ENCODE assay signal across 13 cellular contexts in the genomic region with DNA sequence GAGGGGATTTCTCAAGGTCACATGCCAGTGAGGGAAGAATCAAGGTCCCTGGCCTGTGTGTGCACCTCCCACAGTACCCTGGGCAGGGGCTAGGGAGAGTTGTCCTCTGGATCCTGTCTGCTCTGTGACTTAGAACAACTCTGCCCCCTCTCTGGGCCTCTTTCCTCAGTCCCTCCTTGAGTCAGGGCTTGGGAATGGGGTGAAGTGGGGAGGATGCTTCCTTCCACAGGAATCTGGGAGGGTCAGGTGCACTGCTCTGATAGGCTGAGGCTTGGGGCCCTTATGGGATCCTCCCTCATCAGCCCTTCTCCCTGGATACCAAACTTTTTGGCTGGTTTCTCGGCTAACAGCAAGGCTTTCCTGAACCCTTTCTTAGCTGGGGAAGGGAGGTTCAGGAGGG. TPM values are rescaled to one million over a fixed set of nuclear protein-coding genes. Genes with fewer than 3 reads are reported as not detected.
DNase-seq lines count a peak whose midpoint lies in the region; ATAC-seq, FAIRE-seq and TF ChIP-seq lines count a peak whose summit lies in the region.
"Had no signal": no experiment of that assay in that cellular context is flagged by ENCODE, and none has a peak within 500 bp of the region (broad histone marks: within the 10 kb centered on the region; RNA-seq: fewer than 3 reads in every experiment).

No MANE protein-coding gene starts in this region.

- ATAC-seq in upper lobe of right lung: peak; percentile 10
- no peak for ATAC-seq in GM18873 (IDR thresholded peaks at IDR 0.05; ENCODE audit: low FRiP score, unreplicated experiment)
- ATAC-seq: activated T-helper 17 cell treated with anti-CD3 and anti-CD28 coated beads, Interleukin-2, amount 50 U/mL, for 72 hours; sciatic nerve had no signal

- H3K27me3 Mint-ChIP-seq in activated CD4-positive, alpha-beta T cell treated with anti-CD3 and anti-CD28 coated beads, Interleukin-2, amount 10 ng/mL, durations not matched to agents 24 days and 14 days: peaks cover 48% of the 10 kb centered on the region
- H3K27me3 Mint-ChIP-seq in astrocyte (ENCODE audit: low read depth, unreplicated experiment): no peaks in the 10 kb centered on the region

- intact Hi-C loops in activated CD4-positive, alpha-beta T cell treated with anti-CD3 and anti-CD28 coated beads, Interleukin-2, amount 10 ng/mL, durations not matched to agents 24 days and 14 days (cut with micrococcal nuclease): loop anchor here (5.0 kb wide), 1 partner anchor 51 kb away; no protein-coding TSS in a partner anchor
- intact Hi-C loops in upper lobe of right lung (cut with DNase I) (no loop called here), colonic mucosa (cut with DNase I) (loop anchor here (2.0 to 5.0 kb wide), 2 partner anchors 41 to 101 kb away; no protein-coding TSS in a partner anchor)

- H3K9me3 Mint-ChIP-seq in activated CD4-positive, alpha-beta T cell treated with anti-CD3 and anti-CD28 coated beads, Interleukin-2, amount 10 ng/mL, durations not matched to agents 24 days and 14 days: no peaks in the 10 kb centered on the region
- no peaks in the 10 kb centered on the region for H3K9me3 Mint-ChIP-seq in astrocyte (ENCODE audit: unreplicated experiment)
- H3K9me3 Mint-ChIP-seq: activated T-helper 17 cell treated with anti-CD3 and anti-CD28 coated beads, Interleukin-2, amount 50 U/mL, for 72 hours had no signal

- H3K4me1 ChIP-seq in astrocyte (ENCODE audit: insufficient read depth, low read length) (peaks cover 63% of the 10 kb centered on the region), hepatocyte (ENCODE audit: insufficient read depth) (peaks cover 62% of the 10 kb centered on the region), upper lobe of right lung (peaks cover 52% of the 10 kb centered on the region), colonic mucosa (peaks cover 4% of the 10 kb centered on the region)

- DNase-seq in activated CD4-positive, alpha-beta T cell treated with anti-CD3 and anti-CD28 coated beads, Interleukin-2, amount 10 ng/mL, durations not matched to agents 24 days and 14 days: peak; percentile 59
- DNase-seq in activated CD4-positive, alpha-beta T cell treated with anti-CD3 and anti-CD28 coated beads for 1 hour: no peak
- DNase-seq in astrocyte (ENCODE audit: low read depth) (no peak), hepatocyte (ENCODE audit: low spot score) (no peak), upper lobe of right lung (no peak), colonic mucosa (no peak)
- DNase-seq in activated CD8-positive, alpha-beta memory T cell treated with anti-CD3 and anti-CD28 coated beads, Interleukin-2, amount 50 U/mL, for 48 hours: no peak
- DNase-seq: NCI-H2029, OCI-M1 had no signal

- no peak overlapping the region for H3K9ac ChIP-seq in astrocyte (ENCODE audit: low read length)
- H3K9ac ChIP-seq in colonic mucosa (ENCODE audit: low read depth in 2 of 2, low read length in 2 of 2): no peak overlapping the region

- peaks cover 11% of the 10 kb centered on the region for H3K79me2 ChIP-seq in astrocyte (ENCODE audit: insufficient read depth, low read length)
- peaks cover 36% of the 10 kb centered on the region for H3K79me2 ChIP-seq in hepatocyte

- TF ChIP-seq CTCF in astrocyte (IDR thresholded peaks at IDR 0.05; ENCODE audit: insufficient read depth, low read depth, low read length) (no peak), hepatocyte (IDR thresholded peaks at IDR 0.05; ENCODE audit: poor library complexity) (no peak), upper lobe of right lung (IDR thresholded peaks at IDR 0.05) (no peak), colonic mucosa (IDR thresholded peaks at IDR 0.05) (no peak)

- no peaks in the 10 kb centered on the region for H3K9me2 ChIP-seq in hepatocyte (replicated peaks; ENCODE audit: insufficient read depth)

- H3K4me3 ChIP-seq in astrocyte (ENCODE audit: insufficient read depth, low read depth, low read length): no peak overlapping the region
- no peak overlapping the region for H3K4me3 ChIP-seq in hepatocyte
- H3K4me3 ChIP-seq in upper lobe of right lung: no peak overlapping the region
- H3K4me3 ChIP-seq in colonic mucosa: no peak overlapping the region

- H3K27me3 ChIP-seq in astrocyte (ENCODE audit: insufficient read depth, low read length) (no peaks in the 10 kb centered on the region), hepatocyte (no peaks in the 10 kb centered on the region), upper lobe of right lung (peaks cover 21% of the 10 kb centered on the region), colonic mucosa (peaks cover 44% of the 10 kb centered on the region)

- WGBS in hepatocyte (ENCODE audit: low lambda C conversion rate, missing lambda C conversion rate): 83% methylated on average over 1 of the region's 1 CpG

- H3K4me1 Mint-ChIP-seq in activated CD4-positive, alpha-beta T cell treated with anti-CD3 and anti-CD28 coated beads, Interleukin-2, amount 10 ng/mL, durations not matched to agents 24 days and 14 days: peaks cover 21% of the 10 kb centered on the region
- H3K4me1 Mint-ChIP-seq in astrocyte (ENCODE audit: low read depth, unreplicated experiment): peaks cover 57% of the 10 kb centered on the region

- no peak overlapping the region for H3K27ac Mint-ChIP-seq in activated CD4-positive, alpha-beta T cell treated with anti-CD3 and anti-CD28 coated beads, Interleukin-2, amount 10 ng/mL, durations not matched to agents 24 days and 14 days
- peak overlapping the region; percentile 41 for H3K27ac Mint-ChIP-seq in astrocyte (ENCODE audit: unreplicated experiment)
- H3K27ac Mint-ChIP-seq: activated T-helper 17 cell treated with anti-CD3 and anti-CD28 coated beads, Interleukin-2, amount 50 U/mL, for 72 hours had no signal

- no peak for FAIRE-seq in astrocyte (lab: Jason Lieb, UNC)

- H4K20me1 ChIP-seq in astrocyte (ENCODE audit: insufficient read depth, low read length) (peaks cover 18% of the 10 kb centered on the region), hepatocyte (ENCODE audit: insufficient read depth, poor library complexity, severe bottlenecking) (peaks cover 8% of the 10 kb centered on the region)

- H3K4me2 ChIP-seq in astrocyte (ENCODE audit: low read length) (peak overlapping the region; percentile 90), hepatocyte (peak overlapping the region; percentile 95)

- no peak overlapping the region for H3K27ac ChIP-seq in astrocyte (ENCODE audit: low read depth, low read length)
- H3K27ac ChIP-seq in hepatocyte: peak overlapping the region; percentile 91
- no peak overlapping the region for H3K27ac ChIP-seq in upper lobe of right lung
- H3K27ac ChIP-seq in colonic mucosa: no peak overlapping the region

- H3K36me3 ChIP-seq in astrocyte (ENCODE audit: insufficient read depth, low read length) (no peaks in the 10 kb centered on the region), hepatocyte (replicated peaks; ENCODE audit: insufficient read depth, low read depth) (no peaks in the 10 kb centered on the region), upper lobe of right lung (no peaks in the 10 kb centered on the region), colonic mucosa (no peaks in the 10 kb centered on the region)

- H3K36me3 Mint-ChIP-seq in activated CD4-positive, alpha-beta T cell treated with anti-CD3 and anti-CD28 coated beads, Interleukin-2, amount 10 ng/mL, durations not matched to agents 24 days and 14 days (ENCODE audit: low read depth): peaks cover 2% of the 10 kb centered on the region
- peaks cover 6% of the 10 kb centered on the region for H3K36me3 Mint-ChIP-seq in astrocyte (ENCODE audit: low read depth, unreplicated experiment)

- H2AFZ ChIP-seq in astrocyte (ENCODE audit: low read depth, low read length): no peak overlapping the region
- H2AFZ ChIP-seq in hepatocyte: no peak overlapping the region

- no peak overlapping the region for H3K4me3 Mint-ChIP-seq in activated CD4-positive, alpha-beta T cell treated with anti-CD3 and anti-CD28 coated beads, Interleukin-2, amount 10 ng/mL, durations not matched to agents 24 days and 14 days
- peak overlapping the region; percentile 90 for H3K4me3 Mint-ChIP-seq in astrocyte (ENCODE audit: unreplicated experiment)
- H3K4me3 Mint-ChIP-seq: activated T-helper 17 cell treated with anti-CD3 and anti-CD28 coated beads, Interleukin-2, amount 50 U/mL, for 72 hours had no signal

- H3K9me3 ChIP-seq in astrocyte (ENCODE audit: insufficient read depth, low read depth, low read length) (no peaks in the 10 kb centered on the region), hepatocyte (ENCODE audit: low read depth) (no peaks in the 10 kb centered on the region), upper lobe of right lung (no peaks in the 10 kb centered on the region), colonic mucosa (no peaks in the 10 kb centered on the region)

RNA-seq across cellular contexts. Expression of a gene that starts 2.5 kb away (rescaled TPM):
- total RNA-seq in activated CD4-positive, alpha-beta T cell treated with anti-CD3 and anti-CD28 coated beads, Interleukin-2, amount 10 ng/mL, durations not matched to agents 24 days and 14 days: 1.3 and 2.2 TPM in 2 replicates
- total RNA-seq in astrocyte (16.4 and 19.2 TPM in 2 replicates), hepatocyte (67.4 and 92.5 TPM in 2 replicates), upper lobe of right lung (16.2 TPM), colonic mucosa (1 to 10 TPM; 2.5 to 2.7 TPM)
- 137 and 145 TPM in 2 replicates for polyA plus RNA-seq in hepatocyte
- total RNA-seq: activated T-helper 17 cell treated with anti-CD3 and anti-CD28 coated beads, Interleukin-2, amount 50 U/mL, for 72 hours had no signal

RNA-seq across cellular contexts. Expression of a gene that starts 16.6 kb away (rescaled TPM):
- total RNA-seq in activated CD4-positive, alpha-beta T cell treated with anti-CD3 and anti-CD28 coated beads, Interleukin-2, amount 10 ng/mL, durations not matched to agents 24 days and 14 days: not detected in 2 replicates
- total RNA-seq in astrocyte: 5.9 and 9.8 TPM in 2 replicates
- 21.0 and 26.0 TPM in 2 replicates for total RNA-seq in hepatocyte
- polyA plus RNA-seq in hepatocyte: 56.0 and 60.7 TPM in 2 replicates
- total RNA-seq in upper lobe of right lung: 29.1 TPM
- total RNA-seq in colonic mucosa: 1 to 10 TPM; 1.0 to 3.8 TPM
- total RNA-seq: activated T-helper 17 cell treated with anti-CD3 and anti-CD28 coated beads, Interleukin-2, amount 50 U/mL, for 72 hours had no signal

RNA-seq across cellular contexts. Expression of a gene that starts 35.8 kb away (rescaled TPM):
- not detected in 2 replicates for total RNA-seq in activated CD4-positive, alpha-beta T cell treated with anti-CD3 and anti-CD28 coated beads, Interleukin-2, amount 10 ng/mL, durations not matched to agents 24 days and 14 days
- total RNA-seq in astrocyte: 0.22 and 0.54 TPM in 2 replicates
- total RNA-seq in hepatocyte: 10.5 and 18.1 TPM in 2 replicates
- 17.2 and 21.9 TPM in 2 replicates for polyA plus RNA-seq in hepatocyte
- total RNA-seq in upper lobe of right lung: 10.5 TPM
- 10 to 100 TPM; 23.2 to 27.3 TPM for total RNA-seq in colonic mucosa
- total RNA-seq: A673; activated T-helper 17 cell treated with anti-CD3 and anti-CD28 coated beads, Interleukin-2, amount 50 U/mL, for 72 hours; sciatic nerve had no signal
